ENCODE assay signal across 18 cellular contexts in the genomic region with DNA sequence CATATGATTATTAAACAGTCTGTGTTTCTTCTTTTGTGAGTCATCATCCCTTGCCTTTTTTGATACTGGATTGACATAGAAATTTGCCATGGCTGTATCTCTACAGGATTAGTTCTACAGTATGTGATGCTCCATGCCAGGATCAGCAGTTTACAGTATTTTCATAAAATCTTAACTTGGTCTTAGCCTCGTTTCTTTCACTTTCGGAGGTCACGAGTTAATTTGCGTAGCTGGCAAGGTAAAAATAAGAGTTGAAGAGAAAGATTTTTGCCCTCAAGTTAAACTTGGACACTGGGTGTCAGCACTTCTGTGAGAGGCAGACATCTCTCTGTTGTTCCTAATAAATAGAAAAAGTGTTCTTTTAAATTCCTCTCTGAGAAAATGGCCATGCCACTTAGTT.
"Had no signal": no experiment of that assay in that cellular context is flagged by ENCODE, and none has a peak within 500 bp of the region (broad histone marks: within the 10 kb centered on the region; RNA-seq: fewer than 3 reads in every experiment).

No MANE protein-coding gene starts in this region.

- H3K4me1 ChIP-seq: lower lobe of right lung, spleen had no signal

- H3K9me3 ChIP-seq: lower lobe of right lung, spleen, thoracic aorta had no signal

- DNase-seq: dermis blood vessel endothelial cell; foreskin melanocyte; head of caudate nucleus; kidney; left cardiac atrium; left ventricle myocardium inferior; lower lobe of right lung; natural killer cell; posterior cingulate gyrus; spleen; stimulated activated CD4-positive, alpha-beta T cell treated with anti-CD3 and anti-CD28 coated beads, Interleukin-2, amount 100 ng/mL, for 24 hours; stimulated activated CD4-positive, alpha-beta T cell treated with anti-CD3 and anti-CD28 coated beads, Interleukin-4, amount 100 ng/mL, for 4 hours; stimulated activated naive B cell treated with anti-CD40 and anti-IgM and Interleukin-4, amounts not matched to agents 10 μg/mL and 1 μg/mL and 100 μg/mL, for 72 hours; stimulated activated naive CD8-positive, alpha-beta T cell treated with anti-CD3 and anti-CD28 coated beads, Interleukin-15, amount 100 ng/mL, for 72 hours; trophoblast cell had no signal

- H2AFZ ChIP-seq: hepatocyte had no signal

- H3K79me2 ChIP-seq: hepatocyte had no signal

- FAIRE-seq: kidney had no signal

- H3K27ac ChIP-seq: hepatocyte, left ventricle myocardium inferior, lower lobe of right lung, spleen, thoracic aorta had no signal

- ATAC-seq: left cardiac atrium; lower lobe of right lung; natural killer cell; sciatic nerve; stimulated activated naive B cell treated with anti-CD40 and anti-IgM and Interleukin-4, amounts not matched to agents 10 μg/mL and 1 μg/mL and 100 μg/mL, for 72 hours; stimulated activated naive CD8-positive, alpha-beta T cell treated with anti-CD3 and anti-CD28 coated beads, Interleukin-15, amount 100 ng/mL, for 72 hours had no signal

- H3K27me3 ChIP-seq: hepatocyte had no signal

- H3K4me2 ChIP-seq: hepatocyte had no signal

- H3K4me3 ChIP-seq: hepatocyte, left ventricle myocardium inferior, lower lobe of right lung, spleen, thoracic aorta had no signal

- H3K36me3 ChIP-seq: left ventricle myocardium inferior, lower lobe of right lung, spleen, thoracic aorta had no signal
